1 cellular context compared by ENCODE assay signal in genomic region chr13:110921209-110921608, GRCh38.
A peak's percentile ranks its signal among the peaks of the same experiment; 100 is the strongest.
TF ChIP-seq lines count a peak whose summit lies in the region.

No MANE protein-coding gene starts in this region.

TF ChIP-seq in GM12878, 131 proteins besides CTCF, POLR2A, EP300 and RAD21 (continued from another document and continues in another):
- TF ChIP-seq, protein P1, sequence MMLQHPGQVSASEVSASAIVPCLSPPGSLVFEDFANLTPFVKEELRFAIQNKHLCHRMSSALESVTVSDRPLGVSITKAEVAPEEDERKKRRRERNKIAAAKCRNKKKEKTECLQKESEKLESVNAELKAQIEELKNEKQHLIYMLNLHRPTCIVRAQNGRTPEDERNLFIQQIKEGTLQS (IDR thresholded peaks at IDR 0.05; ENCODE audit: borderline replicate concordance, extremely low read depth, low read depth, low read length), result no peak
- peak; percentile 96 for TF ChIP-seq NR2F1 (conservative IDR thresholded peaks at IDR 0.05)
- no peak for TF ChIP-seq ZSCAN29 (IDR thresholded peaks at IDR 0.05)
- no peak for TF ChIP-seq USF2 (IDR thresholded peaks at IDR 0.05; ENCODE audit: borderline replicate concordance, low read depth, low read length)
- TF ChIP-seq, protein P2, sequence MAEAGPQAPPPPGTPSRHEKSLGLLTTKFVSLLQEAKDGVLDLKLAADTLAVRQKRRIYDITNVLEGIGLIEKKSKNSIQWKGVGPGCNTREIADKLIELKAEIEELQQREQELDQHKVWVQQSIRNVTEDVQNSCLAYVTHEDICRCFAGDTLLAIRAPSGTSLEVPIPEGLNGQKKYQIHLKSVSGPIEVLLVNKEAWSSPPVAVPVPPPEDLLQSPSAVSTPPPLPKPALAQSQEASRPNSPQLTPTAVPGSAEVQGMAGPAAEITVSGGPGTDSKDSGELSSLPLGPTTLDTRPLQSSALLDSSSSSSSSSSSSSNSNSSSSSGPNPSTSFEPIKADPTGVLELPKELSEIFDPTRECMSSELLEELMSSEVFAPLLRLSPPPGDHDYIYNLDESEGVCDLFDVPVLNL (IDR thresholded peaks at IDR 0.05; ENCODE audit: low read depth, low read length), result no peak
- no peak for TF ChIP-seq MAX (IDR thresholded peaks at IDR 0.05; ENCODE audit: low read depth, low read length)
- no peak for TF ChIP-seq CBX5 (IDR thresholded peaks at IDR 0.05; ENCODE audit: low read depth)
- TF ChIP-seq MYB (IDR thresholded peaks at IDR 0.05; ENCODE audit: borderline replicate concordance, low read depth, low read length), result no peak
- peak; percentile 73 to 78; a peak in 3 of 4 replicates for TF ChIP-seq IKZF2 (IDR thresholded peaks at IDR 0.05)
- no peak for TF ChIP-seq PKNOX1 (IDR thresholded peaks at IDR 0.05)
- TF ChIP-seq TCF7 (IDR thresholded peaks at IDR 0.05; ENCODE audit: borderline replicate concordance), result no peak
- no peak for TF ChIP-seq POLR2AphosphoS5 (IDR thresholded peaks at IDR 0.05; ENCODE audit: low read length)
- TF ChIP-seq, protein P3, sequence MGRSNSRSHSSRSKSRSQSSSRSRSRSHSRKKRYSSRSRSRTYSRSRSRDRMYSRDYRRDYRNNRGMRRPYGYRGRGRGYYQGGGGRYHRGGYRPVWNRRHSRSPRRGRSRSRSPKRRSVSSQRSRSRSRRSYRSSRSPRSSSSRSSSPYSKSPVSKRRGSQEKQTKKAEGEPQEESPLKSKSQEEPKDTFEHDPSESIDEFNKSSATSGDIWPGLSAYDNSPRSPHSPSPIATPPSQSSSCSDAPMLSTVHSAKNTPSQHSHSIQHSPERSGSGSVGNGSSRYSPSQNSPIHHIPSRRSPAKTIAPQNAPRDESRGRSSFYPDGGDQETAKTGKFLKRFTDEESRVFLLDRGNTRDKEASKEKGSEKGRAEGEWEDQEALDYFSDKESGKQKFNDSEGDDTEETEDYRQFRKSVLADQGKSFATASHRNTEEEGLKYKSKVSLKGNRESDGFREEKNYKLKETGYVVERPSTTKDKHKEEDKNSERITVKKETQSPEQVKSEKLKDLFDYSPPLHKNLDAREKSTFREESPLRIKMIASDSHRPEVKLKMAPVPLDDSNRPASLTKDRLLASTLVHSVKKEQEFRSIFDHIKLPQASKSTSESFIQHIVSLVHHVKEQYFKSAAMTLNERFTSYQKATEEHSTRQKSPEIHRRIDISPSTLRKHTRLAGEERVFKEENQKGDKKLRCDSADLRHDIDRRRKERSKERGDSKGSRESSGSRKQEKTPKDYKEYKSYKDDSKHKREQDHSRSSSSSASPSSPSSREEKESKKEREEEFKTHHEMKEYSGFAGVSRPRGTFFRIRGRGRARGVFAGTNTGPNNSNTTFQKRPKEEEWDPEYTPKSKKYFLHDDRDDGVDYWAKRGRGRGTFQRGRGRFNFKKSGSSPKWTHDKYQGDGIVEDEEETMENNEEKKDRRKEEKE (IDR thresholded peaks at IDR 0.05), result no peak
- TF ChIP-seq CHD4 (IDR thresholded peaks at IDR 0.05), result no peak
- no peak for TF ChIP-seq LARP7 (IDR thresholded peaks at IDR 0.05)
- no peak for TF ChIP-seq CHD2 (IDR thresholded peaks at IDR 0.05; ENCODE audit: borderline replicate concordance, low read depth, low read length)
- TF ChIP-seq, protein P4, sequence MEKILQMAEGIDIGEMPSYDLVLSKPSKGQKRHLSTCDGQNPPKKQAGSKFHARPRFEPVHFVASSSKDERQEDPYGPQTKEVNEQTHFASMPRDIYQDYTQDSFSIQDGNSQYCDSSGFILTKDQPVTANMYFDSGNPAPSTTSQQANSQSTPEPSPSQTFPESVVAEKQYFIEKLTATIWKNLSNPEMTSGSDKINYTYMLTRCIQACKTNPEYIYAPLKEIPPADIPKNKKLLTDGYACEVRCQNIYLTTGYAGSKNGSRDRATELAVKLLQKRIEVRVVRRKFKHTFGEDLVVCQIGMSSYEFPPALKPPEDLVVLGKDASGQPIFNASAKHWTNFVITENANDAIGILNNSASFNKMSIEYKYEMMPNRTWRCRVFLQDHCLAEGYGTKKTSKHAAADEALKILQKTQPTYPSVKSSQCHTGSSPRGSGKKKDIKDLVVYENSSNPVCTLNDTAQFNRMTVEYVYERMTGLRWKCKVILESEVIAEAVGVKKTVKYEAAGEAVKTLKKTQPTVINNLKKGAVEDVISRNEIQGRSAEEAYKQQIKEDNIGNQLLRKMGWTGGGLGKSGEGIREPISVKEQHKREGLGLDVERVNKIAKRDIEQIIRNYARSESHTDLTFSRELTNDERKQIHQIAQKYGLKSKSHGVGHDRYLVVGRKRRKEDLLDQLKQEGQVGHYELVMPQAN (conservative IDR thresholded peaks at IDR 0.05), result no peak
- peak; percentile 90 for TF ChIP-seq RELA (IDR thresholded peaks at IDR 0.05; ENCODE audit: borderline replicate concordance, partially characterized antibody)
- TF ChIP-seq HSF1 (IDR thresholded peaks at IDR 0.05; ENCODE audit: low read depth, low read length), result no peak
- TF ChIP-seq KAT2A (conservative IDR thresholded peaks at IDR 0.05; ENCODE audit: control insufficient read depth, low read depth, low read length), result no peak
- no peak for TF ChIP-seq SREBF2 (IDR thresholded peaks at IDR 0.05; ENCODE audit: low read length)
- TF ChIP-seq RB1 (IDR thresholded peaks at IDR 0.05; ENCODE audit: borderline replicate concordance), result no peak
- TF ChIP-seq NR2C1 (IDR thresholded peaks at IDR 0.05), result peak; percentile 50; the same call in 1 of the 2 replicates
- 0 out of 2 replicates have a peak, but pooled peaks have one; percentile 20 for TF ChIP-seq TBL1XR1 (IDR thresholded peaks at IDR 0.05; ENCODE audit: low read depth, low read length)
- TF ChIP-seq, protein P5, sequence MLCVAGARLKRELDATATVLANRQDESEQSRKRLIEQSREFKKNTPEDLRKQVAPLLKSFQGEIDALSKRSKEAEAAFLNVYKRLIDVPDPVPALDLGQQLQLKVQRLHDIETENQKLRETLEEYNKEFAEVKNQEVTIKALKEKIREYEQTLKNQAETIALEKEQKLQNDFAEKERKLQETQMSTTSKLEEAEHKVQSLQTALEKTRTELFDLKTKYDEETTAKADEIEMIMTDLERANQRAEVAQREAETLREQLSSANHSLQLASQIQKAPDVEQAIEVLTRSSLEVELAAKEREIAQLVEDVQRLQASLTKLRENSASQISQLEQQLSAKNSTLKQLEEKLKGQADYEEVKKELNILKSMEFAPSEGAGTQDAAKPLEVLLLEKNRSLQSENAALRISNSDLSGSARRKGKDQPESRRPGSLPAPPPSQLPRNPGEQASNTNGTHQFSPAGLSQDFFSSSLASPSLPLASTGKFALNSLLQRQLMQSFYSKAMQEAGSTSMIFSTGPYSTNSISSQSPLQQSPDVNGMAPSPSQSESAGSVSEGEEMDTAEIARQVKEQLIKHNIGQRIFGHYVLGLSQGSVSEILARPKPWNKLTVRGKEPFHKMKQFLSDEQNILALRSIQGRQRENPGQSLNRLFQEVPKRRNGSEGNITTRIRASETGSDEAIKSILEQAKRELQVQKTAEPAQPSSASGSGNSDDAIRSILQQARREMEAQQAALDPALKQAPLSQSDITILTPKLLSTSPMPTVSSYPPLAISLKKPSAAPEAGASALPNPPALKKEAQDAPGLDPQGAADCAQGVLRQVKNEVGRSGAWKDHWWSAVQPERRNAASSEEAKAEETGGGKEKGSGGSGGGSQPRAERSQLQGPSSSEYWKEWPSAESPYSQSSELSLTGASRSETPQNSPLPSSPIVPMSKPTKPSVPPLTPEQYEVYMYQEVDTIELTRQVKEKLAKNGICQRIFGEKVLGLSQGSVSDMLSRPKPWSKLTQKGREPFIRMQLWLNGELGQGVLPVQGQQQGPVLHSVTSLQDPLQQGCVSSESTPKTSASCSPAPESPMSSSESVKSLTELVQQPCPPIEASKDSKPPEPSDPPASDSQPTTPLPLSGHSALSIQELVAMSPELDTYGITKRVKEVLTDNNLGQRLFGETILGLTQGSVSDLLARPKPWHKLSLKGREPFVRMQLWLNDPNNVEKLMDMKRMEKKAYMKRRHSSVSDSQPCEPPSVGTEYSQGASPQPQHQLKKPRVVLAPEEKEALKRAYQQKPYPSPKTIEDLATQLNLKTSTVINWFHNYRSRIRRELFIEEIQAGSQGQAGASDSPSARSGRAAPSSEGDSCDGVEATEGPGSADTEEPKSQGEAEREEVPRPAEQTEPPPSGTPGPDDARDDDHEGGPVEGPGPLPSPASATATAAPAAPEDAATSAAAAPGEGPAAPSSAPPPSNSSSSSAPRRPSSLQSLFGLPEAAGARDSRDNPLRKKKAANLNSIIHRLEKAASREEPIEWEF (IDR thresholded peaks at IDR 0.05; ENCODE audit: insufficient replicate concordance, low read depth, low read length), result no peak
- TF ChIP-seq CBFB (IDR thresholded peaks at IDR 0.05; ENCODE audit: low read depth), result no peak; the same call in 1 of the 2 replicates
- no peak for TF ChIP-seq MEF2B (IDR thresholded peaks at IDR 0.05; ENCODE audit: partially characterized antibody, poor library complexity, severe bottlenecking)
- TF ChIP-seq, protein P6, sequence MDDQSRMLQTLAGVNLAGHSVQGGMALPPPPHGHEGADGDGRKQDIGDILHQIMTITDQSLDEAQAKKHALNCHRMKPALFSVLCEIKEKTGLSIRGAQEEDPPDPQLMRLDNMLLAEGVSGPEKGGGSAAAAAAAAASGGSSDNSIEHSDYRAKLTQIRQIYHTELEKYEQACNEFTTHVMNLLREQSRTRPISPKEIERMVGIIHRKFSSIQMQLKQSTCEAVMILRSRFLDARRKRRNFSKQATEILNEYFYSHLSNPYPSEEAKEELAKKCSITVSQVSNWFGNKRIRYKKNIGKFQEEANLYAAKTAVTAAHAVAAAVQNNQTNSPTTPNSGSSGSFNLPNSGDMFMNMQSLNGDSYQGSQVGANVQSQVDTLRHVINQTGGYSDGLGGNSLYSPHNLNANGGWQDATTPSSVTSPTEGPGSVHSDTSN (IDR thresholded peaks at IDR 0.05; ENCODE audit: insufficient replicate concordance, low read depth, low read length), result no peak
- peak; percentile 62; the same call in 1 of the 2 replicates for TF ChIP-seq FOXM1 (IDR thresholded peaks at IDR 0.05; ENCODE audit: low read depth, low read length)
- no peak for TF ChIP-seq SPI1 (IDR thresholded peaks at IDR 0.05; ENCODE audit: borderline replicate concordance, insufficient read depth, low read depth, low read length)
- no peak for TF ChIP-seq ZNF24 (IDR thresholded peaks at IDR 0.05)
- peak; percentile 68; the same call in 1 of the 2 replicates for TF ChIP-seq YY1 (IDR thresholded peaks at IDR 0.05; ENCODE audit: low read depth, low read length)
- TF ChIP-seq IRF3 (IDR thresholded peaks at IDR 0.05), result no peak
- TF ChIP-seq MTA3 (IDR thresholded peaks at IDR 0.05; ENCODE audit: borderline replicate concordance, low read length), result no peak
- peak; percentile 82 for TF ChIP-seq RELB (IDR thresholded peaks at IDR 0.05; ENCODE audit: low read depth)
- TF ChIP-seq FOS (IDR thresholded peaks at IDR 0.05; ENCODE audit: borderline replicate concordance, extremely low read depth, insufficient read length), result no peak
- TF ChIP-seq RFX5 (IDR thresholded peaks at IDR 0.05; ENCODE audit: low read depth, low read length), result no peak
- peak; percentile 29 for TF ChIP-seq SP1 (IDR thresholded peaks at IDR 0.05; ENCODE audit: low read depth, low read length)
- TF ChIP-seq BACH1 (IDR thresholded peaks at IDR 0.05; ENCODE audit: borderline replicate concordance), result no peak
- TF ChIP-seq YBX1 (IDR thresholded peaks at IDR 0.05), result no peak
